In genomic region chr9:2023042-2023441, GRCh38 we compare ENCODE assay signal across 1 cellular context.
TF ChIP-seq lines count a peak whose summit lies in the region.

No MANE protein-coding gene starts in this region.

TF ChIP-seq in GM12878, 131 proteins besides CTCF, POLR2A, EP300 and RAD21:
- TF ChIP-seq NR2C2 (IDR thresholded peaks at IDR 0.05; ENCODE audit: borderline replicate concordance, control insufficient read depth, insufficient read length, low read depth) (no peak), PRDM15 (CRISPR knock-in tag; IDR thresholded peaks at IDR 0.05) (no peak), SKIL (IDR thresholded peaks at IDR 0.05; ENCODE audit: low read depth, poor library complexity, severe bottlenecking) (no peak), BCL3 (IDR thresholded peaks at IDR 0.05; ENCODE audit: borderline replicate concordance, insufficient read depth, low read depth, low read length, poor library complexity, severe bottlenecking) (no peak)
